Comparison of ENCODE assay signal across 27 cellular contexts in genomic region chr15:41121951-41122350, GRCh38. TPM values are rescaled to one million over a fixed set of nuclear protein-coding genes. Genes with fewer than 3 reads are reported as not detected.
DNase-seq lines count a peak whose midpoint lies in the region; ATAC-seq, FAIRE-seq and TF ChIP-seq lines count a peak whose summit lies in the region.
"Had no signal": no experiment of that assay in that cellular context is flagged by ENCODE, and none has a peak within 500 bp of the region (broad histone marks: within the 10 kb centered on the region; RNA-seq: fewer than 3 reads in every experiment).

No MANE protein-coding gene starts in this region.

- H3K36me3 Mint-ChIP-seq in WTC11, result no peaks in the 10 kb centered on the region
- H3K36me3 Mint-ChIP-seq: CD14-positive monocyte; CD4-positive, alpha-beta memory T cell; CD4-positive, CD25-positive, alpha-beta regulatory T cell; CD8-positive, alpha-beta memory T cell had no signal

- peaks cover 2% of the 10 kb centered on the region; the same call in 1 of the 2 replicates for H3K27me3 Mint-ChIP-seq in WTC11 (ENCODE audit: low read depth)

- H3K27ac Mint-ChIP-seq in WTC11, result no peak overlapping the region
- H3K27ac Mint-ChIP-seq: CD14-positive monocyte; CD4-positive, alpha-beta memory T cell; CD4-positive, CD25-positive, alpha-beta regulatory T cell had no signal

- H3K4me3 ChIP-seq in HepG2 (replicated peaks in 1 of 3; ENCODE audit: insufficient read depth in 1 of 3, low read depth in 2 of 3, low read length in 3 of 3), result no peak overlapping the region
- no peak overlapping the region for H3K4me3 ChIP-seq in right lobe of liver
- H3K4me3 ChIP-seq: BLaER1, GM12878 had no signal

- over 99% methylated on average over 5 of the region's 5 CpGs for WGBS in HepG2 (ENCODE audit: low lambda C conversion rate)
- WGBS in right lobe of liver (ENCODE audit: insufficient coverage, low coverage, low lambda C conversion rate, missing lambda C conversion rate), result 86% methylated on average over 2 of the region's 5 CpGs

- TF ChIP-seq CTCF in HepG2 (CRISPR knock-in tag; IDR thresholded peaks at IDR 0.05) (no peak), right lobe of liver (IDR thresholded peaks at IDR 0.05) (no peak), WTC11 (IDR thresholded peaks at IDR 0.05) (no peak), GM13976 (IDR thresholded peaks at IDR 0.05; ENCODE audit: borderline replicate concordance, control extremely low read depth, extremely low read depth, insufficient read depth, missing control alignments) (no peak)

- no peaks in the 10 kb centered on the region for H4K20me1 ChIP-seq in HepG2 (ENCODE audit: insufficient read depth, low read length)
- H4K20me1 ChIP-seq: BLaER1 had no signal

- no peak overlapping the region for H3K9ac ChIP-seq in HepG2 (ENCODE audit: insufficient read depth, low read depth, low read length)
- H3K9ac ChIP-seq: BLaER1 had no signal

- no peaks in the 10 kb centered on the region for H3K9me3 Mint-ChIP-seq in WTC11
- H3K9me3 Mint-ChIP-seq: CD14-positive monocyte; CD4-positive, alpha-beta memory T cell; CD8-positive, alpha-beta memory T cell had no signal

- DNase-seq in HepG2 (ENCODE audit: low spot score) (no peak), right lobe of liver (no peak), WTC11 (ENCODE audit: low spot score) (no peak), mesenteric fat pad (ENCODE audit: low spot score) (peak; percentile 43), GM13976 (ENCODE audit: low spot score) (no peak)
- DNase-seq: 8988T; ACHN; BE2C; C1 segment of cervical spinal cord; CD4-positive, alpha-beta memory T cell; CD4-positive, CD25-positive, alpha-beta regulatory T cell; CD8-positive, alpha-beta memory T cell; COR-L47; DMS 273 treated with DMSO at 0.1 percent for 48 hours; DMS153; DMS53; DMS79; DND-41; EL; GDM1 had no signal

- no peaks in the 10 kb centered on the region for H3K9me3 ChIP-seq in HepG2 (ENCODE audit: low read length)
- H3K9me3 ChIP-seq in right lobe of liver, result no peaks in the 10 kb centered on the region
- H3K9me3 ChIP-seq: BE2C, BLaER1 had no signal

- no peak for FAIRE-seq in HepG2 (lab: Jason Lieb, UNC)
- FAIRE-seq: A204.1, GM12878, GM12892, GM19239 had no signal

- TF ChIP-seq POLR2A in HepG2 (IDR thresholded peaks at IDR 0.05; ENCODE audit: insufficient read depth in 1 of 2, low read depth in 2 of 2, low read length in 2 of 2) (no peak), right lobe of liver (IDR thresholded peaks at IDR 0.05) (no peak)

- no peak overlapping the region for H2AFZ ChIP-seq in HepG2 (ENCODE audit: low read length)

- POLR2A ChIA-PET in HepG2 (lab: Yijun Ruan, JAX), result no interaction called here
- POLR2A ChIA-PET in WTC11 (lab: Charles Lee), result no interaction called here

- TF ChIP-seq RAD21 in HepG2 (CRISPR knock-in tag; IDR thresholded peaks at IDR 0.05), result no peak

- no peaks in the 10 kb centered on the region for H3K4me1 Mint-ChIP-seq in WTC11

- CTCF ChIA-PET in HepG2 (lab: Yijun Ruan, JAX; ENCODE audit: low intra/inter-chr PET ratio, low total read pairs), result no interaction called here
- CTCF ChIA-PET in WTC11 (lab: Charles Lee), result no interaction called here

- in situ Hi-C loops in HepG2 (cut with HindIII; ENCODE audit: extremely low pct_ligation_motif_present, low pct_unique_long_range_greater_than_20kb) (no loop called here), GM13976 (cut with MboI; ENCODE audit: low sequenced_read_pairs, unreplicated experiment) (no loop called here)

- peaks cover 1% of the 10 kb centered on the region for H3K79me2 ChIP-seq in HepG2 (ENCODE audit: insufficient read depth, low read length)

- ATAC-seq in HepG2 (no peak), right lobe of liver (no peak), WTC11 (no peak), esophagus mucosa (no peak)
- ATAC-seq: GM12878 had no signal

- H3K27ac ChIP-seq in HepG2 (ENCODE audit: extremely low read length, insufficient read depth, low read length) (no peak overlapping the region), right lobe of liver (no peak overlapping the region)
- H3K27ac ChIP-seq: BLaER1 had no signal

- BruUV-seq in HepG2 (replicated peaks; lab: Mats Ljungman, UMichigan), result no TSS peak

- no peak overlapping the region for H3K4me2 ChIP-seq in HepG2 (ENCODE audit: low read depth, low read length)
- H3K4me2 ChIP-seq: BLaER1 had no signal

- TF ChIP-seq EP300 in HepG2 (IDR thresholded peaks at IDR 0.05; ENCODE audit: low read depth in 2 of 2, low read length in 2 of 2) (no peak), HepG2 (CRISPR knock-in tag; IDR thresholded peaks at IDR 0.05; ENCODE audit: borderline replicate concordance) (no peak)

- H3K36me3 ChIP-seq in HepG2 (replicated peaks in 1 of 2; ENCODE audit: control insufficient read depth in 1 of 2, insufficient read depth in 2 of 2, low read length in 2 of 2), result no peaks in the 10 kb centered on the region
- H3K36me3 ChIP-seq in right lobe of liver, result no peaks in the 10 kb centered on the region
- H3K36me3 ChIP-seq: BE2C, BLaER1 had no signal

- H3K27me3 ChIP-seq in HepG2 (ENCODE audit: control insufficient read depth in 1 of 2, insufficient read depth in 2 of 2, low read length in 2 of 2), result no peaks in the 10 kb centered on the region
- no peaks in the 10 kb centered on the region for H3K27me3 ChIP-seq in right lobe of liver
- H3K27me3 ChIP-seq: BE2C, BLaER1 had no signal

- peaks cover 59% of the 10 kb centered on the region for H3K4me1 ChIP-seq in HepG2 (ENCODE audit: insufficient read depth, low read length)
- peaks cover 0 to 22% (median 0%) of the 10 kb centered on the region in 4 donors for H3K4me1 ChIP-seq in right lobe of liver
- H3K4me1 ChIP-seq: BE2C had no signal

- no peak overlapping the region for H3K4me3 Mint-ChIP-seq in WTC11
- H3K4me3 Mint-ChIP-seq: CD14-positive monocyte; CD4-positive, alpha-beta memory T cell; CD8-positive, alpha-beta memory T cell had no signal

- intact Hi-C loops in HepG2 (cut with micrococcal nuclease; ENCODE audit: unreplicated experiment) (no loop called here), right lobe of liver (cut with DNase I) (no loop called here)

TF ChIP-seq in HepG2, 621 proteins besides CTCF, POLR2A, EP300 and RAD21:
- peak; percentile 64 for TF ChIP-seq ZNF121 (CRISPR knock-in tag; IDR thresholded peaks at IDR 0.05)
- TF ChIP-seq TP53 (CRISPR knock-in tag; conservative IDR thresholded peaks at IDR 0.05), result no peak
TF ChIP-seq in HepG2: peak in this region for 1.

TF ChIP-seq in WTC11, 78 proteins besides CTCF, POLR2A, EP300 and RAD21:
- TF ChIP-seq ZNF121 (CRISPR knock-in tag; IDR thresholded peaks at IDR 0.05), result peak; percentile 58
- no peak for TF ChIP-seq RORB (CRISPR knock-in tag; IDR thresholded peaks at IDR 0.05)

RNA-seq across cellular contexts. Expression of gene INO80, which starts 5.9 kb away (rescaled TPM):
- total RNA-seq in HepG2 (2016; rRNA removed; fragmentation: Illumina TruSeq; extraction: Trizol) (14.8 and 18.5 TPM in 2 replicates), right lobe of liver (10 to 100 TPM in 4 of 6 experiments, 1 to 10 TPM in 2; 7.8 to 12.5 (median 11.2) TPM), WTC11 (2021) (19.5 to 20.9 TPM (median 20.6 TPM) in 3 replicates), mesenteric fat pad (27.2 TPM), esophagus mucosa (20.6 TPM)
- total RNA-seq in HepG2 (2016; cell fraction: cytosol; rRNA removed; fragmentation: Illumina TruSeq; extraction: Trizol; ENCODE audit: low read depth), result 6.4 and 10.2 TPM in 2 replicates
- total RNA-seq in HepG2 (2016; cell fraction: insoluble cytoplasmic fraction; rRNA removed; fragmentation: Illumina TruSeq; extraction: Trizol), result 15.9 and 17.0 TPM in 2 replicates
- total RNA-seq in HepG2 (2016; cell fraction: membrane; rRNA removed; fragmentation: Illumina TruSeq; extraction: Trizol), result 6.5 and 7.4 TPM in 2 replicates
- total RNA-seq in HepG2 (2016; cell fraction: nucleus; rRNA removed; fragmentation: Illumina TruSeq; extraction: Trizol), result 20.6 and 22.8 TPM in 2 replicates
- polyA plus RNA-seq in HepG2 (2011; rRNA removed), result 3.6 and 4.9 TPM in 2 replicates
- polyA plus RNA-seq in HepG2 (2011; cell fraction: cytosol; rRNA removed), result 3.5 and 3.6 TPM in 2 replicates
- polyA plus RNA-seq in HepG2 (2011; cell fraction: nucleus; rRNA removed), result 10.3 and 12.1 TPM in 2 replicates
- polyA plus RNA-seq in HepG2 (2012), result 9.6 and 12.2 TPM in 2 replicates
- polyA plus RNA-seq in HepG2 (2016; cell fraction: cytosol; fragmentation: Illumina TruSeq; extraction: Trizol; ENCODE audit: low read depth), result 1.4 and 1.9 TPM in 2 replicates
- polyA plus RNA-seq in HepG2 (2016; cell fraction: insoluble cytoplasmic fraction; fragmentation: Illumina TruSeq; extraction: Trizol; ENCODE audit: low read depth), result 11.6 and 14.5 TPM in 2 replicates
- polyA plus RNA-seq in HepG2 (2016; cell fraction: membrane; fragmentation: Illumina TruSeq; extraction: Trizol; ENCODE audit: low read depth), result 3.2 TPM in 2 replicates
- polyA plus RNA-seq in HepG2 (2016; cell fraction: nucleus; fragmentation: Illumina TruSeq; extraction: Trizol; ENCODE audit: insufficient read depth, low read depth), result 24.6 and 30.0 TPM in 2 replicates
- polyA minus RNA-seq in HepG2 (2011; rRNA and poly(A)+ RNA removed; ENCODE audit: low replicate concordance), result 18.6 and 20.6 TPM in 2 replicates
- polyA minus RNA-seq in HepG2 (2011; cell fraction: cytosol; rRNA and poly(A)+ RNA removed), result 8.1 and 15.6 TPM in 2 replicates
- polyA minus RNA-seq in HepG2 (2011; cell fraction: nucleus; rRNA and poly(A)+ RNA removed), result 40.0 and 46.2 TPM in 2 replicates

Comparison
In these comparisons a context has a peak if more than half of its experiments do, and no peak if none do; other contexts are left out.
1. Of the 50 proteins assayed by ChIP-seq in both HepG2 and WTC11: peak only in HepG2: none; only in WTC11: none; in both: ZNF121; in neither: 49.